13 cellular contexts compared by ENCODE assay signal in the genomic region with DNA sequence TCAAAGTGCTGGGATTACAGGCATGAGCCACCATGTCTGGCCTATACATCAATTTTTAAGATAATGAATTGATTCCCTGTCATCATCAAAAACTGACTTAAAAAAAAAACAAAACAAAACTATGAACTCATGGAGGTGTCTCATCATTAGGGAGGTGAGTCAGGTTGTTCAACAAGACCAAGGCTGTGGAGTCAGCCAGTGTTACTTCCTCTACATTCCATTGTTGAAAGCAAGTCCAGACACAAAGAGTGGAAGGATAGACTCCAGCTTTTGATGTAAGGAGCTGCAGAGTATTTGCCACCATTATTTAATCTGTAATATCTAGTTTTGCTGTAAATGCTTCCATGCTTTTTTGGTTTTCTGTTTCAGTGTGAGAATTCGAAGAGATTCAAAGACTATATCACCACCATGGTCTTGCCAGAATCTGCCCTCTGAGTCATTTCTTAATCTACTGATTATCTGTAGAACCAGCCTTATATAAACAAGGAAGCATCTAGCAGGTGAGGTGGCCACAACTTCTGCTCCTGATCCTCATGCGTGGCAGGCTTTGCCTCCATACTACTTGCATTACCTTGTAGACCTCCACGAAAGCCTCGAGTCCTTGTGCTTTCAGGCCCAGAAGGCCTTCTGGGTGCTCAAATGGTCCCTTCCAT.
DNase-seq lines count a peak whose midpoint lies in the region; ATAC-seq and TF ChIP-seq lines count a peak whose summit lies in the region.
"Had no signal": no experiment of that assay in that cellular context is flagged by ENCODE, and none has a peak within 500 bp of the region (broad histone marks: within the 10 kb centered on the region; RNA-seq: fewer than 3 reads in every experiment).

No MANE protein-coding gene starts in this region.

- H3K4me3 ChIP-seq in HEK293 (ENCODE audit: low read depth, low read length) (no peak overlapping the region), RWPE2 (ENCODE audit: severe bottlenecking) (no peak overlapping the region), fibroblast of pulmonary artery (replicated peaks; ENCODE audit: low read depth, low read length) (no peak overlapping the region)
- H3K4me3 ChIP-seq: gastrocnemius medialis, skin epidermis had no signal

- no peak overlapping the region for H3K27ac Mint-ChIP-seq in stimulated activated effector memory CD8-positive, alpha-beta T cell treated with anti-CD3 and anti-CD28 coated beads, Interleukin-12 subunit alpha, Interleukin-12 subunit beta, amount 100 ng/mL, for 72 hours

- peaks cover 3% of the 10 kb centered on the region for H3K9me3 Mint-ChIP-seq in stimulated activated effector memory CD8-positive, alpha-beta T cell treated with anti-CD3 and anti-CD28 coated beads, Interleukin-12 subunit alpha, Interleukin-12 subunit beta, amount 100 ng/mL, for 72 hours
- H3K9me3 Mint-ChIP-seq: natural killer cell treated with Interleukin-12 subunit alpha and Interleukin-12 subunit beta and Interleukin-15 and Interleukin-18, amount 100 ng/mL, for 72 hours had no signal

- peaks cover 6% of the 10 kb centered on the region for H3K4me1 Mint-ChIP-seq in stimulated activated effector memory CD8-positive, alpha-beta T cell treated with anti-CD3 and anti-CD28 coated beads, Interleukin-12 subunit alpha, Interleukin-12 subunit beta, amount 100 ng/mL, for 72 hours

- no peak for TF ChIP-seq CTCF in HEK293 (tag by site-specific recombination; IDR thresholded peaks at IDR 0.05)
- TF ChIP-seq CTCF in RWPE2 (IDR thresholded peaks at IDR 0.05; ENCODE audit: poor library complexity, severe bottlenecking), result no peak
- TF ChIP-seq CTCF in fibroblast of pulmonary artery (IDR thresholded peaks at IDR 0.05; ENCODE audit: low read length, missing control alignments), result no peak

- DNase-seq in RWPE2 (ENCODE audit: low spot score), result no peak
- DNase-seq in fibroblast of pulmonary artery (ENCODE audit: low read depth), result peak; percentile 67
- DNase-seq in stimulated activated effector memory CD8-positive, alpha-beta T cell treated with anti-CD3 and anti-CD28 coated beads, Interleukin-12 subunit alpha, Interleukin-12 subunit beta, amount 100 ng/mL, for 72 hours (ENCODE audit: low spot score in 2 of 2), result no peak
- no peak for DNase-seq in NCI-H82 treated with DMSO at 0.1 percent for 48 hours (lab: John Stamatoyannopoulos, UW; ENCODE audit: unreplicated experiment)
- DNase-seq in G401 (ENCODE audit: low spot score), result no peak
- DNase-seq: gastrocnemius medialis, NCI-H1105, NCI-H510A, WERI-Rb-1 had no signal

- in situ Hi-C loops in G401 (cut with HindIII; ENCODE audit: low sequenced_read_pairs), result no loop called here

- no peak overlapping the region for H3K4me3 Mint-ChIP-seq in stimulated activated effector memory CD8-positive, alpha-beta T cell treated with anti-CD3 and anti-CD28 coated beads, Interleukin-12 subunit alpha, Interleukin-12 subunit beta, amount 100 ng/mL, for 72 hours
- H3K4me3 Mint-ChIP-seq: natural killer cell treated with Interleukin-12 subunit alpha and Interleukin-12 subunit beta and Interleukin-15 and Interleukin-18, amount 100 ng/mL, for 72 hours had no signal

- no peak overlapping the region for H3K27ac ChIP-seq in HEK293 (ENCODE audit: extremely low read depth, low read depth, low read length)
- H3K27ac ChIP-seq in RWPE2 (ENCODE audit: poor library complexity, severe bottlenecking), result peak overlapping the region; percentile 85
- H3K27ac ChIP-seq: gastrocnemius medialis, WERI-Rb-1 had no signal

- no peaks in the 10 kb centered on the region for H3K36me3 ChIP-seq in HEK293 (ENCODE audit: control insufficient read depth in 2 of 2, insufficient read depth in 1 of 2, low read length in 2 of 2)
- H3K36me3 ChIP-seq in RWPE2 (ENCODE audit: low read depth), result no peaks in the 10 kb centered on the region
- H3K36me3 ChIP-seq: gastrocnemius medialis, WERI-Rb-1 had no signal

- POLR2A ChIA-PET in HEK293 (lab: Yijun Ruan, JAX), result no interaction called here

- no peaks in the 10 kb centered on the region; the same call in 1 of the 2 replicates for H3K9me3 ChIP-seq in HEK293 (ENCODE audit: control insufficient read depth, insufficient read depth, low read depth, low read length)
- H3K9me3 ChIP-seq in RWPE2 (ENCODE audit: severe bottlenecking), result no peaks in the 10 kb centered on the region
- H3K9me3 ChIP-seq: gastrocnemius medialis had no signal

- no peaks in the 10 kb centered on the region for H3K36me3 Mint-ChIP-seq in stimulated activated effector memory CD8-positive, alpha-beta T cell treated with anti-CD3 and anti-CD28 coated beads, Interleukin-12 subunit alpha, Interleukin-12 subunit beta, amount 100 ng/mL, for 72 hours
- H3K36me3 Mint-ChIP-seq: natural killer cell treated with Interleukin-12 subunit alpha and Interleukin-12 subunit beta and Interleukin-15 and Interleukin-18, amount 100 ng/mL, for 72 hours had no signal

- CTCF ChIA-PET in HEK293 (lab: Yijun Ruan, JAX), result interaction anchor here (0.7 kb wide), 1 partner anchor 55 kb away, joined by 3 read pairs; no protein-coding TSS in a partner anchor

- no peaks in the 10 kb centered on the region for H3K4me1 ChIP-seq in HEK293 (ENCODE audit: control insufficient read depth, insufficient read depth, low read length)
- H3K4me1 ChIP-seq in RWPE2 (ENCODE audit: insufficient read depth, poor library complexity, severe bottlenecking), result peaks cover 15% of the 10 kb centered on the region
- H3K4me1 ChIP-seq: gastrocnemius medialis had no signal

- no peaks in the 10 kb centered on the region for H3K27me3 ChIP-seq in RWPE2 (ENCODE audit: insufficient read depth, poor library complexity, severe bottlenecking)
- H3K27me3 ChIP-seq: gastrocnemius medialis had no signal

- ATAC-seq in RWPE2 (ENCODE audit: low read depth) (peak; percentile 100), GM18867 (IDR thresholded peaks at IDR 0.05; ENCODE audit: unreplicated experiment) (no peak)
- ATAC-seq in stimulated activated effector memory CD8-positive, alpha-beta T cell treated with anti-CD3 and anti-CD28 coated beads, Interleukin-12 subunit alpha, Interleukin-12 subunit beta, amount 100 ng/mL, for 72 hours, result peak; percentile 83
- ATAC-seq: gastrocnemius medialis; natural killer cell treated with Interleukin-12 subunit alpha and Interleukin-12 subunit beta and Interleukin-15 and Interleukin-18, amount 100 ng/mL, for 72 hours had no signal

TF ChIP-seq in HEK293, 187 proteins besides CTCF, POLR2A, EP300 and RAD21:
- TF ChIP-seq ZNF10 (tag by site-specific recombination; IDR thresholded peaks at IDR 0.05) (0 out of 2 replicates have a peak, but pooled peaks have one; percentile 37), ZFP37 (tag by site-specific recombination; IDR thresholded peaks at IDR 0.05) (no peak), ZNF707 (tag by site-specific recombination; IDR thresholded peaks at IDR 0.05) (no peak), ZNF629 (tag by site-specific recombination; IDR thresholded peaks at IDR 0.05) (0 out of 2 replicates have a peak, but pooled peaks have one; percentile 30)
